Comparison of ENCODE assay signal across 9 cellular contexts in genomic region chr14:92651106-92651792, GRCh38.
DNase-seq lines count a peak whose midpoint lies in the region; ATAC-seq lines count a peak whose summit lies in the region.
"Had no signal": no experiment of that assay in that cellular context is flagged by ENCODE, and none has a peak within 500 bp of the region (broad histone marks: within the 10 kb centered on the region; RNA-seq: fewer than 3 reads in every experiment).

No MANE protein-coding gene starts in this region.

- peak; percentile 73 for ATAC-seq in GM19035 (IDR thresholded peaks at IDR 0.05; ENCODE audit: unreplicated experiment)
- ATAC-seq in HG03108 (IDR thresholded peaks at IDR 0.05; ENCODE audit: unreplicated experiment) = peak; percentile 66
- ATAC-seq: Panc1 had no signal

- peak; percentile 76 for DNase-seq in activated CD4-positive, CD25-positive, alpha-beta regulatory T cell treated with anti-CD3 and anti-CD28 coated beads, Interleukin-2, amount 50 U/mL, for 72 hours
- peak; percentile 73 for DNase-seq in effector CD4-positive, alpha-beta T cell
- DNase-seq in stimulated activated CD4-positive, alpha-beta T cell treated with anti-CD3 and anti-CD28 coated beads, Interleukin-1b, Interleukin-23, amount 100 ng/mL, for 1 hour (ENCODE audit: low read depth in 2 of 2) = peak; percentile 45 to 48
- DNase-seq in NCI-H2107 (lab: John Stamatoyannopoulos, UW) (no peak), NCI-H2171 (lab: John Stamatoyannopoulos, UW) (no peak), NCI-H1930 (lab: John Stamatoyannopoulos, UW) (no peak)

Comparison
In these comparisons a context has a peak if more than half of its experiments do, and no peak if none do; other contexts are left out.
1. DNase-seq: peak in activated CD4-positive, CD25-positive, alpha-beta regulatory T cell treated with anti-CD3 and anti-CD28 coated beads, Interleukin-2, amount 50 U/mL, for 72 hours (single experiment), effector CD4-positive, alpha-beta T cell (single experiment) and stimulated activated CD4-positive, alpha-beta T cell treated with anti-CD3 and anti-CD28 coated beads, Interleukin-1b, Interleukin-23, amount 100 ng/mL, for 1 hour (2 of 2); none in NCI-H2107 (single experiment), NCI-H2171 (single experiment) and NCI-H1930 (0 of 2).